In the genomic region with DNA sequence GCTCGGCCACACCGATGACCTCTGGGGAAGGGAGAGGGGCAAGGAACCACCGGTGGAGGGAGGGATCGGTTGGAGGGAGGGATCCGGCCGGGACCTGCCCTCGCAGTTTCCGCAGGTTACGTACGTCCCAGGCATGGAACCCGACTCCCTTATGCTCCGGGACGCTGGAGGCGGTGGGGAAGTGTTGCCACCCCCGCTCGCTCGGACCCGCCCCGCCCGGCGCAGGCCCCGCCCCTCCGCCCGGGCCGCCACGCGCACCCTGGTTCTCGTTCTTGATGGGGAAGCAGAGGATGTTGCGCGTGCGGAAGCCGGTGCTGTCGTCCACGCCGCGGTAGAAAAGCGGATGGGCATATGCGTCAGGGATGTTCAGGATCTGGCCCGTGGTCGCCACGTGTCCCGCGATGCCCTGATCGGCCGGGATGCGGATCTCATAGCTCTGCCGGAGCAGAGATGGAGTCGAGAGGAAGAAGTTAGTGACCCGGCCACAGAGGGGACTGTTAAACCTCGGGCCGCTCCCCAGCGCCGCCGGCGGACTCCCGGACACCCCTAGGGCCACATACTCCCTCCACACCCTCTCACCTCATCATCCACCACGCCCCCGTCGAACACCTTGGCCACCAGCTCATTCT, we compare ENCODE assay signal across 8 cellular contexts.
DNase-seq lines count a peak whose midpoint lies in the region; ATAC-seq lines count a peak whose summit lies in the region.

No MANE protein-coding gene starts in this region.

- H3K4me3 Mint-ChIP-seq in T-cell = peak overlapping the region; percentile 80 to 91 (median 81)

- H3K9me3 ChIP-seq in adipocyte (ENCODE audit: control insufficient read depth, low read length) = no peaks in the 10 kb centered on the region

- H3K36me3 Mint-ChIP-seq in T-cell = peaks cover 10% of the 10 kb centered on the region

- intact Hi-C loops in left colon (cut with DNase I, micrococcal nuclease) = loop anchor here in 1 of 2 donors (2.0 kb wide), 1 partner anchor 58 kb away; no protein-coding TSS in a partner anchor

- peak overlapping the region; percentile 56 to 75 for H3K27ac Mint-ChIP-seq in T-cell

- no peak overlapping the region for H3K9ac ChIP-seq in adipocyte (ENCODE audit: low read length)

- POLR2A ChIA-PET in T-cell (lab: Charles Lee) = no interaction called here

- CTCF ChIA-PET in T-cell (lab: Charles Lee) = no interaction called here

- no peaks in the 10 kb centered on the region for H3K36me3 ChIP-seq in adipocyte (ENCODE audit: control insufficient read depth, insufficient read depth, low read length, severe bottlenecking)

- no peak overlapping the region for H3K4me3 ChIP-seq in adipocyte (ENCODE audit: low read length)

- H3K27me3 Mint-ChIP-seq in T-cell = peaks cover 25 to 28% of the 10 kb centered on the region in 2 donors

- DNase-seq in T-cell (peak; percentile 29 to 68 (median 50)), adipocyte (ENCODE audit: low read depth) (peak; percentile 16), left colon (peak; percentile 54 to 59), DMS 273 (lab: John Stamatoyannopoulos, UW; ENCODE audit: unreplicated experiment) (no peak)
- DNase-seq in stimulated activated CD8-positive, alpha-beta memory T cell treated with anti-CD3 and anti-CD28 coated beads, Interleukin-15, amount 100 ng/mL, for 24 hours (ENCODE audit: low read depth) = peak; percentile 26

- H3K27me3 ChIP-seq in adipocyte (replicated peaks; ENCODE audit: control insufficient read depth, insufficient read depth, low read length) = peaks cover 92% of the 10 kb centered on the region

- no peaks in the 10 kb centered on the region for H3K4me1 ChIP-seq in adipocyte (ENCODE audit: control insufficient read depth, insufficient read depth, low read length)

- ATAC-seq in T-cell (replicated peaks in 1 of 4) (peak; percentile 56 to 75 (median 71)), left colon (peak; percentile 33), HG03442 (IDR thresholded peaks at IDR 0.05; ENCODE audit: unreplicated experiment) (no peak), GM18517 (IDR thresholded peaks at IDR 0.05; ENCODE audit: unreplicated experiment) (no peak), HG02852 (IDR thresholded peaks at IDR 0.05; ENCODE audit: unreplicated experiment) (no peak)

- H3K4me1 Mint-ChIP-seq in T-cell = peaks cover 17 to 24% (median 21%) of the 10 kb centered on the region in 3 donors

- H3K9me3 Mint-ChIP-seq in T-cell = no peaks in the 10 kb centered on the region

Comparison
In these comparisons a context has a peak if more than half of its experiments do, and no peak if none do; other contexts are left out.
1. ATAC-seq: peak in T-cell (4 of 4) and left colon (single experiment); none in HG03442 (single experiment), GM18517 (single experiment) and HG02852 (single experiment).